ENCODE assay signal across 8 cellular contexts in the genomic region with DNA sequence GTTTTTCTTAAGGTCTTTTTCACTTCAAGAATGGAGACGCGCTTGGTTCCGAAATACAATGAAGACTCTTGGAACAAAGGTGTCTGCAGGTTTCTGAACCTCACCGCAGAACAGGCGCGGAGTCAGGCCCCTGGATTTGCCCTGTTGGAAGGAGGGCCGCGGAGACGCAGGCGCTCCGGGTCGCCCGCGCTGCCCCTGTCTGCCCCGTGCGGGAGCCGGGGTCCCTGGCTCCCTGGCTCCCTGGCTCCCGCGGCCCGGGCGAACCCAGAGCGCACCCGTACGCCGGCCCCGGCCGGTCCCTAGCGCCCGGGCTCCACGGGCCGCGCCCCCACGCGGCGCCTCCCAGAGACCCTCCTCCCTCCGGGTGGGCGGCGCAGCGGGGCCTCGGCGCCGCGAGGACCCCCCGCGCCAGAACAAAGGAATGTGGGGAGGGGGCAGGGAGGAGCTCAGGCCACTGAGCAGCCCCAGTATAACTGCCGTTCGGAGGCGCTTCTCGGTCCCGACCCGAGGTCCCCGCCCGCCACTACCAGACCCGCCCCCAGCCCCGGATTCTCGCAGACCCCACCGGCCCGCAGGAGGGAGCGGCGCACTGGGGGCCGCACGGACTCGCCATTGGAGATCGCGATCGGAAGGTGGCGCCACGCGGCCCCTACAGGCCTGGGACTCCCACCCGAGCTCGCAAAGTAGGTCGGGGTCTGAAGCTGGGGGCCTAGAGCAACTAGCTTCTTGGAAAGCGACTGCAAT. TPM values are rescaled to one million over a fixed set of nuclear protein-coding genes. Genes with fewer than 3 reads are reported as not detected.
DNase-seq lines count a peak whose midpoint lies in the region; ATAC-seq and TF ChIP-seq lines count a peak whose summit lies in the region.

No MANE protein-coding gene starts in this region.

- H3K9me3 ChIP-seq in right atrium auricular region = no peaks in the 10 kb centered on the region

- peaks cover 56% of the 10 kb centered on the region for H3K4me1 Mint-ChIP-seq in activated naive CD8-positive, alpha-beta T cell treated with anti-CD3 and anti-CD28 coated beads for 36 hours

- H3K27ac Mint-ChIP-seq in activated naive CD8-positive, alpha-beta T cell treated with anti-CD3 and anti-CD28 coated beads for 36 hours = no peak overlapping the region

- H3K4me3 ChIP-seq in right atrium auricular region = peak overlapping the region; percentile 80 to 88
- H3K4me3 ChIP-seq in rectal smooth muscle tissue (ENCODE audit: low read length) = peak overlapping the region; percentile 91

- no peaks in the 10 kb centered on the region for H3K9me3 Mint-ChIP-seq in activated naive CD8-positive, alpha-beta T cell treated with anti-CD3 and anti-CD28 coated beads for 36 hours

- H3K27ac ChIP-seq in right atrium auricular region = peak overlapping the region; percentile 95 to 97
- peak overlapping the region; percentile 95 for H3K27ac ChIP-seq in rectal smooth muscle tissue (ENCODE audit: low read depth, low read length)

- H3K9ac ChIP-seq in rectal smooth muscle tissue (ENCODE audit: low read length) = no peak overlapping the region

- H3K36me3 Mint-ChIP-seq in activated naive CD8-positive, alpha-beta T cell treated with anti-CD3 and anti-CD28 coated beads for 36 hours = peaks cover 8% of the 10 kb centered on the region

- H3K4me1 ChIP-seq in right atrium auricular region (peaks cover 0 to 54% of the 10 kb centered on the region in 2 donors), rectal smooth muscle tissue (ENCODE audit: control insufficient read depth, insufficient read depth, low read length) (peaks cover 10% of the 10 kb centered on the region)

- H3K27me3 ChIP-seq in right atrium auricular region = no peaks in the 10 kb centered on the region
- no peaks in the 10 kb centered on the region for H3K27me3 ChIP-seq in rectal smooth muscle tissue (ENCODE audit: control insufficient read depth, insufficient read depth, low read length)

- no peaks in the 10 kb centered on the region for H3K36me3 ChIP-seq in right atrium auricular region
- no peaks in the 10 kb centered on the region for H3K36me3 ChIP-seq in rectal smooth muscle tissue (ENCODE audit: control insufficient read depth, insufficient read depth, low read length)

- peak overlapping the region; percentile 99 for H3K4me3 Mint-ChIP-seq in activated naive CD8-positive, alpha-beta T cell treated with anti-CD3 and anti-CD28 coated beads for 36 hours

- peak; percentile 25 for DNase-seq in stimulated activated CD4-positive, alpha-beta T cell treated with anti-CD3 and anti-CD28 coated beads, Interleukin-1b, Interleukin-23, amount 100 ng/mL, for 48 hours
- no peak for DNase-seq in stimulated activated CD4-positive, alpha-beta T cell treated with anti-CD3 and anti-CD28 coated beads, Interleukin-2, amount 100 ng/mL, for 48 hours
- peak; percentile 27 for DNase-seq in activated naive CD8-positive, alpha-beta T cell treated with anti-CD3 and anti-CD28 coated beads for 36 hours
- DNase-seq in right atrium auricular region (ENCODE audit: low spot score) (no peak), NOMO-1 treated with DMSO at 0.1 percent for 48 hours (lab: John Stamatoyannopoulos, UW; ENCODE audit: unreplicated experiment) (no peak), NCI-H2196 (lab: John Stamatoyannopoulos, UW; ENCODE audit: unreplicated experiment) (no peak)

- peaks cover 57% of the 10 kb centered on the region for H3K27me3 Mint-ChIP-seq in activated naive CD8-positive, alpha-beta T cell treated with anti-CD3 and anti-CD28 coated beads for 36 hours

- no peak for ATAC-seq in GM21786 (IDR thresholded peaks at IDR 0.05; ENCODE audit: unreplicated experiment)

- TF ChIP-seq CTCF in right atrium auricular region (IDR thresholded peaks at IDR 0.05) = peak in 1 of 2 donors; percentile 63

RNA-seq across cellular contexts. Expression of a gene that starts 2.4 kb away (rescaled TPM):
- total RNA-seq in activated naive CD8-positive, alpha-beta T cell treated with anti-CD3 and anti-CD28 coated beads for 36 hours = 10 to 100 TPM; 23.8 to 25.7 TPM
- 10 to 100 TPM; 21.2 to 25.5 TPM for total RNA-seq in right atrium auricular region

RNA-seq across cellular contexts. Expression of a gene that starts 59.5 kb away (rescaled TPM):
- total RNA-seq in activated naive CD8-positive, alpha-beta T cell treated with anti-CD3 and anti-CD28 coated beads for 36 hours = 10 to 100 TPM; 12.4 to 13.2 TPM
- total RNA-seq in right atrium auricular region = 10 to 100 TPM; 16.3 to 50.4 TPM

Comparison
In these comparisons a context has a peak if more than half of its experiments do, and no peak if none do; other contexts are left out.
1. DNase-seq: peak in stimulated activated CD4-positive, alpha-beta T cell treated with anti-CD3 and anti-CD28 coated beads, Interleukin-1b, Interleukin-23, amount 100 ng/mL, for 48 hours (single experiment) and activated naive CD8-positive, alpha-beta T cell treated with anti-CD3 and anti-CD28 coated beads for 36 hours (single experiment); none in stimulated activated CD4-positive, alpha-beta T cell treated with anti-CD3 and anti-CD28 coated beads, Interleukin-2, amount 100 ng/mL, for 48 hours (0 of 2), right atrium auricular region (single experiment), NOMO-1 treated with DMSO at 0.1 percent for 48 hours (single experiment) and NCI-H2196 (single experiment).